In the genomic region with DNA sequence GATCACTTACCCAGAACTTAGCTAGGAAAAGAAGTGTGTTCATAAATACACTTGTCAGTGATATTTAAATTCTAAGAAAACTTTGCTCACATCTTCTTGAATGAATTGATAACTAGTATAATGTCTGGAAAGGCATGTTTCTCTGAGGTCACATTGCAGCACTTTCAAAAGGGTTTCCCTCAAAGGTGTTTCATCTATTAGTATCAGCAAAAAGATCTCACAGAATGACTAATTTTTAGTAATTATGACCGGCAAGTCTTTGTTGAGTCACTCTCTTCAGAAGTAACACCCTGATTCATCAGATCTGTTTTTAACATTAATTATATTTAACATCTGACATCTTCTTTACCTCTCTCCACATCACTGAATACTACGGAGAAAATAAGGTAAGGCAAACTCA, we compare ENCODE assay signal across 23 cellular contexts.
DNase-seq lines count a peak whose midpoint lies in the region; ATAC-seq and TF ChIP-seq lines count a peak whose summit lies in the region.
"Had no signal": no experiment of that assay in that cellular context is flagged by ENCODE, and none has a peak within 500 bp of the region (broad histone marks: within the 10 kb centered on the region; RNA-seq: fewer than 3 reads in every experiment).

No MANE protein-coding gene starts in this region.

- H3K36me3 ChIP-seq in adipocyte (ENCODE audit: control insufficient read depth, insufficient read depth, low read length, severe bottlenecking), result no peaks in the 10 kb centered on the region
- H3K36me3 ChIP-seq: BLaER1 treated with 17β-estradiol and CSF1 and Interleukin-3, amounts not matched to agents 10 nM and 100 nM; cardiac muscle cell; left lung; SJCRH30; upper lobe of right lung; WERI-Rb-1 had no signal

- peaks cover 19% of the 10 kb centered on the region for H3K4me1 Mint-ChIP-seq in activated CD8-positive, alpha-beta T cell treated with anti-CD3 and anti-CD28 coated beads for 36 hours (ENCODE audit: low read depth)
- peaks cover 3% of the 10 kb centered on the region for H3K4me1 Mint-ChIP-seq in activated CD8-positive, alpha-beta T cell treated with anti-CD3 and anti-CD28 coated beads, Interleukin-2, amount 10 ng/mL, durations not matched to agents 7 days and 5 days (ENCODE audit: low read depth)

- intact Hi-C loops in activated CD8-positive, alpha-beta T cell treated with anti-CD3 and anti-CD28 coated beads for 36 hours (cut with micrococcal nuclease), result loop anchor here (5.0 kb wide), 1 partner anchor 223 kb away; the partner anchor contains the start of gene IKZF2

- H3K9ac ChIP-seq in adipocyte (ENCODE audit: low read length), result peak overlapping the region; percentile 25
- H3K9ac ChIP-seq: BLaER1 treated with 17β-estradiol and CSF1 and Interleukin-3, amounts not matched to agents 10 nM and 100 nM had no signal

- H3K4me1 ChIP-seq in adipocyte (ENCODE audit: control insufficient read depth, insufficient read depth, low read length), result peaks cover 38% of the 10 kb centered on the region
- H3K4me1 ChIP-seq: BLaER1 treated with 17β-estradiol and CSF1 and Interleukin-3, amounts not matched to agents 10 nM and 100 nM; left lung; SJCRH30; upper lobe of right lung had no signal

- no peak overlapping the region for H3K27ac Mint-ChIP-seq in activated CD8-positive, alpha-beta T cell treated with anti-CD3 and anti-CD28 coated beads for 36 hours
- no peak overlapping the region for H3K27ac Mint-ChIP-seq in activated CD8-positive, alpha-beta T cell treated with anti-CD3 and anti-CD28 coated beads, Interleukin-2, amount 10 ng/mL, durations not matched to agents 7 days and 5 days
- H3K27ac Mint-ChIP-seq: activated CD4-positive, alpha-beta memory T cell treated with anti-CD3 and anti-CD28 coated beads, Interleukin-2, amount 10 ng/mL, durations not matched to agents 7 days and 5 days; T-helper 1 cell treated with Interleukin-12 subunit alpha and Interleukin-12 subunit beta and Interleukin-4 antibody, amounts not matched to agents 30 μg/mL and 1 μg/mL, for 36 hours had no signal

- no peak overlapping the region for H3K4me3 Mint-ChIP-seq in activated CD8-positive, alpha-beta T cell treated with anti-CD3 and anti-CD28 coated beads for 36 hours
- no peak overlapping the region for H3K4me3 Mint-ChIP-seq in activated CD8-positive, alpha-beta T cell treated with anti-CD3 and anti-CD28 coated beads, Interleukin-2, amount 10 ng/mL, durations not matched to agents 7 days and 5 days
- H3K4me3 Mint-ChIP-seq: activated CD4-positive, alpha-beta memory T cell treated with anti-CD3 and anti-CD28 coated beads, Interleukin-2, amount 10 ng/mL, durations not matched to agents 7 days and 5 days; T-helper 1 cell treated with Interleukin-12 subunit alpha and Interleukin-12 subunit beta and Interleukin-4 antibody, amounts not matched to agents 30 μg/mL and 1 μg/mL, for 36 hours had no signal

- no peak for TF ChIP-seq CTCF in activated CD8-positive, alpha-beta T cell treated with anti-CD3 and anti-CD28 coated beads for 36 hours (IDR thresholded peaks at IDR 0.05)

- H3K27me3 ChIP-seq in adipocyte (replicated peaks; ENCODE audit: control insufficient read depth, insufficient read depth, low read length), result no peaks in the 10 kb centered on the region
- H3K27me3 ChIP-seq: BLaER1 treated with 17β-estradiol and CSF1 and Interleukin-3, amounts not matched to agents 10 nM and 100 nM; cardiac muscle cell; left lung; SJCRH30; upper lobe of right lung had no signal

- no peak overlapping the region for H3K4me3 ChIP-seq in adipocyte (ENCODE audit: low read length)
- H3K4me3 ChIP-seq: BLaER1 treated with 17β-estradiol and CSF1 and Interleukin-3, amounts not matched to agents 10 nM and 100 nM; cardiac muscle cell; left lung; SJCRH30; skin epidermis; upper lobe of right lung had no signal

- POLR2A ChIA-PET in activated CD8-positive, alpha-beta T cell treated with anti-CD3 and anti-CD28 coated beads for 36 hours (lab: Charles Lee), result no interaction called here
- POLR2A ChIA-PET in activated CD8-positive, alpha-beta T cell treated with anti-CD3 and anti-CD28 coated beads, Interleukin-2, amount 10 ng/mL, durations not matched to agents 7 days and 5 days (lab: Charles Lee), result no interaction called here

- H3K9me3 Mint-ChIP-seq in activated CD8-positive, alpha-beta T cell treated with anti-CD3 and anti-CD28 coated beads for 36 hours, result peaks cover 2% of the 10 kb centered on the region
- no peaks in the 10 kb centered on the region for H3K9me3 Mint-ChIP-seq in activated CD8-positive, alpha-beta T cell treated with anti-CD3 and anti-CD28 coated beads, Interleukin-2, amount 10 ng/mL, durations not matched to agents 7 days and 5 days (ENCODE audit: insufficient read depth)
- H3K9me3 Mint-ChIP-seq: T-helper 1 cell treated with Interleukin-12 subunit alpha and Interleukin-12 subunit beta and Interleukin-4 antibody, amounts not matched to agents 30 μg/mL and 1 μg/mL, for 36 hours had no signal

- CTCF ChIA-PET in activated CD8-positive, alpha-beta T cell treated with anti-CD3 and anti-CD28 coated beads for 36 hours (lab: Charles Lee), result interaction anchor here (1.2 kb wide), 1 partner anchor 102 kb away, joined by 3 read pairs; no protein-coding TSS in a partner anchor
- CTCF ChIA-PET in activated CD8-positive, alpha-beta T cell treated with anti-CD3 and anti-CD28 coated beads, Interleukin-2, amount 10 ng/mL, durations not matched to agents 7 days and 5 days (lab: Charles Lee), result interaction anchor here (1.0 kb wide), 1 partner anchor 152 kb away, joined by 3 read pairs; no protein-coding TSS in a partner anchor

- no peak for TF ChIP-seq POLR2A in GM18505 (IDR thresholded peaks at IDR 0.05; ENCODE audit: borderline replicate concordance, extremely low read depth, insufficient read depth, insufficient read length)

- H3K27me3 Mint-ChIP-seq in activated CD8-positive, alpha-beta T cell treated with anti-CD3 and anti-CD28 coated beads for 36 hours, result no peaks in the 10 kb centered on the region
- H3K27me3 Mint-ChIP-seq in activated CD8-positive, alpha-beta T cell treated with anti-CD3 and anti-CD28 coated beads, Interleukin-2, amount 10 ng/mL, durations not matched to agents 7 days and 5 days (ENCODE audit: low read depth), result no peaks in the 10 kb centered on the region
- H3K27me3 Mint-ChIP-seq: activated CD4-positive, alpha-beta memory T cell treated with anti-CD3 and anti-CD28 coated beads, Interleukin-2, amount 10 ng/mL, durations not matched to agents 7 days and 5 days had no signal

- H3K9me3 ChIP-seq in adipocyte (ENCODE audit: control insufficient read depth, low read length), result peaks cover 4% of the 10 kb centered on the region
- H3K9me3 ChIP-seq: SJCRH30, upper lobe of right lung had no signal

- peak; percentile 83 for ATAC-seq in activated CD8-positive, alpha-beta T cell treated with anti-CD3 and anti-CD28 coated beads for 36 hours
- ATAC-seq in activated CD8-positive, alpha-beta T cell treated with anti-CD3 and anti-CD28 coated beads, Interleukin-2, amount 10 ng/mL, durations not matched to agents 7 days and 5 days, result no peak
- ATAC-seq in HG02870 (IDR thresholded peaks at IDR 0.05; ENCODE audit: unreplicated experiment) (peak; percentile 67), GM18505 (IDR thresholded peaks at IDR 0.05; ENCODE audit: unreplicated experiment) (no peak)
- ATAC-seq: HepG2, left lung, upper lobe of right lung had no signal

- no peak for DNase-seq in activated CD8-positive, alpha-beta T cell treated with anti-CD3 and anti-CD28 coated beads for 36 hours
- no peak for DNase-seq in activated CD8-positive, alpha-beta T cell treated with anti-CD3 and anti-CD28 coated beads, Interleukin-2, amount 10 ng/mL, durations not matched to agents 7 days and 5 days
- DNase-seq in adipocyte (ENCODE audit: low read depth) (no peak), renal cortical epithelial cell (ENCODE audit: low read depth) (peak; percentile 68), T-helper 9 cell (no peak), ureter (ENCODE audit: low spot score) (no peak)
- DNase-seq: activated CD4-positive, alpha-beta memory T cell treated with anti-CD3 and anti-CD28 coated beads, Interleukin-2, amount 10 ng/mL, durations not matched to agents 7 days and 5 days; DMS 273 treated with DMSO at 0.1 percent for 48 hours; left lung; NCI-H146; NCI-H774; OCI-M1; SJCRH30; stimulated activated CD4-positive, alpha-beta T cell treated with anti-CD3 and anti-CD28 coated beads, Interleukin-2, amount 100 ng/mL, for 48 hours; upper lobe of right lung; WERI-Rb-1 had no signal

- H3K36me3 Mint-ChIP-seq in activated CD8-positive, alpha-beta T cell treated with anti-CD3 and anti-CD28 coated beads for 36 hours (ENCODE audit: low read depth), result no peaks in the 10 kb centered on the region
- no peaks in the 10 kb centered on the region for H3K36me3 Mint-ChIP-seq in activated CD8-positive, alpha-beta T cell treated with anti-CD3 and anti-CD28 coated beads, Interleukin-2, amount 10 ng/mL, durations not matched to agents 7 days and 5 days (ENCODE audit: low read depth)

Comparison
In these comparisons a context has a peak if more than half of its experiments do, and no peak if none do; other contexts are left out.
1. ATAC-seq: peak in activated CD8-positive, alpha-beta T cell treated with anti-CD3 and anti-CD28 coated beads for 36 hours (single experiment) and HG02870 (single experiment); none in activated CD8-positive, alpha-beta T cell treated with anti-CD3 and anti-CD28 coated beads, Interleukin-2, amount 10 ng/mL, durations not matched to agents 7 days and 5 days (single experiment) and GM18505 (single experiment).